ENCODE assay signal across 15 cellular contexts in the genomic region with DNA sequence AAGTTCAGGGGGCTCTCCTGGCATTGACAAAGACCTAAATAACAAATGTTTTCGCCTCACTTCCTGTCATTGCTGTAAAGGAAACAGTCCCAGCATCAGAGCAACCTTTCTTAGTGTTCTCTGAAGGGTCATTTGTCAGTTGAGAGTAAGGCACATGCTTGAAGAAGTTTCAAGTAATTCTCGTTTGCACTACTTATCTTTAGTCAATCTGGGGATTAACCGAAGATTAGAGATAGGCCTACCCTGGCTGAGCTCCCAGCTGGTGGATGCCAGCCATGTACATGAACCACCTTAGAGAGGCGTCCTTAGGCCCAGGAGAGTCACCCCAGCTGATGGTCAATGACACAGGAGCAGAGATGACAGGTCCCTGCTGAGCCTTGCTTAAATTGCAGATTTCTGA.
"Had no signal": no experiment of that assay in that cellular context is flagged by ENCODE, and none has a peak within 500 bp of the region (broad histone marks: within the 10 kb centered on the region; RNA-seq: fewer than 3 reads in every experiment).

No MANE protein-coding gene starts in this region.

- H3K4me1 Mint-ChIP-seq: activated CD4-positive, alpha-beta memory T cell treated with anti-CD3 and anti-CD28 coated beads, Interleukin-2, amount 10 ng/mL, durations not matched to agents 7 days and 5 days; nephron had no signal

- H3K27ac Mint-ChIP-seq: activated CD4-positive, alpha-beta memory T cell treated with anti-CD3 and anti-CD28 coated beads, Interleukin-2, amount 10 ng/mL, durations not matched to agents 7 days and 5 days; activated T-helper 2 cell treated with anti-CD3 and anti-CD28 coated beads, Interferon-gamma antibody, Interleukin-2, Interleukin-4, amounts not matched to agents 10 μg/mL and 5 μg/mL and 100 μg/mL, durations not matched to agents 14 hours and 24 hours and 36 hours; effector memory CD8-positive, alpha-beta T cell; mesothelial cell of epicardium; nephron; stimulated activated naive B cell treated with anti-CD40 and anti-IgM and Interleukin-4, amounts not matched to agents 10 μg/mL and 1 μg/mL and 100 μg/mL, for 72 hours had no signal

- ATAC-seq: body of pancreas; effector memory CD8-positive, alpha-beta T cell; stimulated activated naive B cell treated with anti-CD40 and anti-IgM and Interleukin-4, amounts not matched to agents 10 μg/mL and 1 μg/mL and 100 μg/mL, for 72 hours had no signal

- H3K36me3 Mint-ChIP-seq: mesothelial cell of epicardium had no signal

- DNase-seq: activated CD4-positive, alpha-beta memory T cell treated with anti-CD3 and anti-CD28 coated beads, Interleukin-2, amount 10 ng/mL, durations not matched to agents 7 days and 5 days; activated CD4-positive, alpha-beta T cell treated with anti-CD3 and anti-CD28 coated beads for 48 hours; activated CD4-positive, CD25-positive, alpha-beta regulatory T cell; activated naive CD4-positive, alpha-beta T cell treated with Interleukin-2 at 50 U/mL for 16 hours; activated T-cell treated with anti-CD3 and anti-CD28 coated beads, Interleukin-2, amount 50 U/mL, for 1 hour; body of pancreas; dermis blood vessel endothelial cell; effector memory CD8-positive, alpha-beta T cell; foreskin fibroblast; lower lobe of right lung; nucleus accumbens; stimulated activated naive B cell treated with anti-CD40 and anti-IgM and Interleukin-4, amounts not matched to agents 10 μg/mL and 1 μg/mL and 100 μg/mL, for 72 hours had no signal

- H3K9me3 Mint-ChIP-seq: activated CD4-positive, alpha-beta memory T cell treated with anti-CD3 and anti-CD28 coated beads, Interleukin-2, amount 10 ng/mL, durations not matched to agents 7 days and 5 days; activated T-helper 2 cell treated with anti-CD3 and anti-CD28 coated beads, Interferon-gamma antibody, Interleukin-2, Interleukin-4, amounts not matched to agents 10 μg/mL and 5 μg/mL and 100 μg/mL, durations not matched to agents 14 hours and 24 hours and 36 hours; effector memory CD8-positive, alpha-beta T cell; mesothelial cell of epicardium; nephron; stimulated activated naive B cell treated with anti-CD40 and anti-IgM and Interleukin-4, amounts not matched to agents 10 μg/mL and 1 μg/mL and 100 μg/mL, for 72 hours had no signal

- H3K27me3 Mint-ChIP-seq: effector memory CD8-positive, alpha-beta T cell; stimulated activated naive B cell treated with anti-CD40 and anti-IgM and Interleukin-4, amounts not matched to agents 10 μg/mL and 1 μg/mL and 100 μg/mL, for 72 hours had no signal

- H3K4me3 Mint-ChIP-seq: activated CD4-positive, alpha-beta memory T cell treated with anti-CD3 and anti-CD28 coated beads, Interleukin-2, amount 10 ng/mL, durations not matched to agents 7 days and 5 days; effector memory CD8-positive, alpha-beta T cell; mesothelial cell of epicardium; nephron; stimulated activated naive B cell treated with anti-CD40 and anti-IgM and Interleukin-4, amounts not matched to agents 10 μg/mL and 1 μg/mL and 100 μg/mL, for 72 hours had no signal
